In genomic region chr9:8831568-8831967, GRCh38 we compare ENCODE assay signal across 23 cellular contexts.
"Had no signal": no experiment of that assay in that cellular context is flagged by ENCODE, and none has a peak within 500 bp of the region (broad histone marks: within the 10 kb centered on the region; RNA-seq: fewer than 3 reads in every experiment).

No MANE protein-coding gene starts in this region.

- H3K4me1 ChIP-seq: colonic mucosa, esophagus muscularis mucosa, psoas muscle, tibial nerve, upper lobe of left lung had no signal

- H3K4me3 ChIP-seq: colonic mucosa, esophagus muscularis mucosa, ovary, psoas muscle, skin epidermis, thoracic aorta, tibial nerve, upper lobe of left lung had no signal

- ATAC-seq: naive thymus-derived CD4-positive, alpha-beta T cell; psoas muscle; right cardiac atrium; stimulated activated naive B cell treated with anti-CD40 and anti-IgM and Interleukin-4, amounts not matched to agents 10 μg/mL and 1 μg/mL and 100 μg/mL, for 72 hours had no signal

- H3K36me3 ChIP-seq: colonic mucosa, esophagus muscularis mucosa, ovary, thoracic aorta, tibial nerve, upper lobe of left lung had no signal

- H3K9me3 ChIP-seq: colonic mucosa, esophagus muscularis mucosa, ovary, psoas muscle, thoracic aorta, tibial nerve, upper lobe of left lung had no signal

- FAIRE-seq: keratinocyte, urothelium cell line had no signal

- H3K27ac ChIP-seq: colonic mucosa, esophagus muscularis mucosa, ovary, psoas muscle, skin epidermis, thoracic aorta, tibial nerve, upper lobe of left lung had no signal

- H3K27me3 ChIP-seq: colonic mucosa, esophagus muscularis mucosa, ovary, tibial nerve, upper lobe of left lung had no signal

- DNase-seq: colonic mucosa; effector CD8-positive, alpha-beta T cell; endodermal cell; foreskin melanocyte; hypothalamus; mesendoderm; midbrain; naive thymus-derived CD4-positive, alpha-beta T cell; occipital lobe; ovary; posterior cingulate gyrus; psoas muscle; right cardiac atrium; stimulated activated CD4-positive, alpha-beta T cell treated with anti-CD3 and anti-CD28 coated beads, Interleukin-15, amount 100 ng/mL, for 24 hours; stimulated activated CD4-positive, alpha-beta T cell treated with anti-CD3 and anti-CD28 coated beads, Interleukin-2, amount 100 ng/mL, for 48 hours; stimulated activated naive B cell treated with anti-CD40 and anti-IgM and Interleukin-4, amounts not matched to agents 10 μg/mL and 1 μg/mL and 100 μg/mL, for 72 hours; upper lobe of left lung had no signal
